Comparison of ENCODE assay signal across 8 cellular contexts in genomic region chr14:101762530-101763101, GRCh38. TPM values are rescaled to one million over a fixed set of nuclear protein-coding genes. Genes with fewer than 3 reads are reported as not detected.
A peak's percentile ranks its signal among the peaks of the same experiment; 100 is the strongest.
DNase-seq lines count a peak whose midpoint lies in the region; ATAC-seq and TF ChIP-seq lines count a peak whose summit lies in the region.

No MANE protein-coding gene starts in this region.

- H3K4me1 Mint-ChIP-seq in activated naive CD4-positive, alpha-beta T cell treated with anti-CD3 and anti-CD28 coated beads for 36 hours (ENCODE audit: low read depth) = peaks cover 50% of the 10 kb centered on the region
- peaks cover 37% of the 10 kb centered on the region for H3K4me1 Mint-ChIP-seq in brain
- no peaks in the 10 kb centered on the region for H3K4me1 Mint-ChIP-seq in type B pancreatic cell (ENCODE audit: unreplicated experiment)

- TF ChIP-seq CTCF in brain (conservative IDR thresholded peaks at IDR 0.05) (no peak), lung (IDR thresholded peaks at IDR 0.05; ENCODE audit: control extremely low read depth, extremely low read depth) (no peak), type B pancreatic cell (conservative IDR thresholded peaks at IDR 0.05) (no peak)

- peak overlapping the region in 1 of 2 donors; percentile 89 for H3K27ac ChIP-seq in lung (ENCODE audit: low read depth in 1 of 2, low read length in 1 of 2)

- intact Hi-C loops in activated naive CD4-positive, alpha-beta T cell treated with anti-CD3 and anti-CD28 coated beads for 36 hours (cut with micrococcal nuclease) = loop anchor here (5.0 kb wide), 2 partner anchors 200 to 555 kb away; partner anchors contain the start of genes DYNC1H1 and ZNF839

- H3K9me3 ChIP-seq in lung (ENCODE audit: control insufficient read depth in 2 of 2, insufficient read depth in 1 of 2, low read length in 1 of 2) = no peaks in the 10 kb centered on the region

- 27 to 29% methylated on average over 4 of the region's 4 CpGs for WGBS in lung, 2 donors

- H3K4me3 ChIP-seq in lung = peak overlapping the region; percentile 82

- peaks cover 2 to 4% of the 10 kb centered on the region in 2 donors for H3K36me3 ChIP-seq in lung (ENCODE audit: control insufficient read depth in 2 of 2, insufficient read depth in 2 of 2, low read length in 2 of 2)

- H3K4me3 Mint-ChIP-seq in activated naive CD4-positive, alpha-beta T cell treated with anti-CD3 and anti-CD28 coated beads for 36 hours = peak overlapping the region; percentile 91
- H3K4me3 Mint-ChIP-seq in brain (peak overlapping the region; percentile 94 to 97 (median 96)), type B pancreatic cell (peak overlapping the region; percentile 93)

- DNase-seq in activated naive CD4-positive, alpha-beta T cell treated with anti-CD3 and anti-CD28 coated beads for 36 hours = no peak
- no peak for DNase-seq in activated naive CD4-positive, alpha-beta T cell treated with Interleukin-2 at 50 U/mL for 16 hours
- DNase-seq in lung (ENCODE audit: low spot score) (no peak), type B pancreatic cell (ENCODE audit: extremely low spot score, unreplicated experiment) (no peak), NCI-H2107 (lab: John Stamatoyannopoulos, UW) (no peak), GM03348 (ENCODE audit: low spot score) (no peak), ureter (ENCODE audit: low spot score) (no peak)

- H3K27me3 ChIP-seq in lung (ENCODE audit: control insufficient read depth, insufficient read depth) = no peaks in the 10 kb centered on the region

- peaks cover 24% of the 10 kb centered on the region for H3K36me3 Mint-ChIP-seq in activated naive CD4-positive, alpha-beta T cell treated with anti-CD3 and anti-CD28 coated beads for 36 hours (ENCODE audit: low read depth)
- H3K36me3 Mint-ChIP-seq in brain = peaks cover 14% of the 10 kb centered on the region
- H3K36me3 Mint-ChIP-seq in type B pancreatic cell = peaks cover 5% of the 10 kb centered on the region

- CTCF ChIA-PET in activated naive CD4-positive, alpha-beta T cell treated with anti-CD3 and anti-CD28 coated beads for 36 hours (lab: Charles Lee) = interaction anchor here (0.7 to 1.2 kb wide), 4 partner anchors 8 to 83 kb away, joined by 3 to 7 read pairs (median 3); no protein-coding TSS in a partner anchor

- peaks cover 0 to 6% of the 10 kb centered on the region in 2 donors for H3K4me1 ChIP-seq in lung (ENCODE audit: control insufficient read depth in 2 of 2, insufficient read depth in 2 of 2, low read length in 2 of 2)

- ATAC-seq in lung (ENCODE audit: insufficient read depth, low FRiP score) = no peak

- H3K27ac Mint-ChIP-seq in activated naive CD4-positive, alpha-beta T cell treated with anti-CD3 and anti-CD28 coated beads for 36 hours = peak overlapping the region; percentile 79
- H3K27ac Mint-ChIP-seq in brain = peak overlapping the region; percentile 72 to 93 (median 85)
- peak overlapping the region; percentile 79 for H3K27ac Mint-ChIP-seq in type B pancreatic cell

- H3K27me3 Mint-ChIP-seq in activated naive CD4-positive, alpha-beta T cell treated with anti-CD3 and anti-CD28 coated beads for 36 hours (ENCODE audit: low read depth) = no peaks in the 10 kb centered on the region
- H3K27me3 Mint-ChIP-seq in brain (peaks cover 11% of the 10 kb centered on the region), type B pancreatic cell (peaks cover 19% of the 10 kb centered on the region)

- no peaks in the 10 kb centered on the region for H3K9me3 Mint-ChIP-seq in activated naive CD4-positive, alpha-beta T cell treated with anti-CD3 and anti-CD28 coated beads for 36 hours
- H3K9me3 Mint-ChIP-seq in brain (peaks cover 0 to 4% (median 0%) of the 10 kb centered on the region in 5 experiments), type B pancreatic cell (no peaks in the 10 kb centered on the region)

RNA-seq across cellular contexts. Expression of gene PPP2R5C, which starts 1.1 kb away (rescaled TPM):
- 100 to 1,000 TPM; 280 to 294 TPM for total RNA-seq in activated naive CD4-positive, alpha-beta T cell treated with anti-CD3 and anti-CD28 coated beads for 36 hours
- polyA plus RNA-seq in brain (ENCODE audit: insufficient read depth, low read depth, low replicate concordance) (69.9 TPM), lung (100 to 1,000 TPM in 1 of 2 donors, 10 to 100 TPM in 1; 66.6 to 104 TPM)
- total RNA-seq in lung (100 to 1,000 TPM; 148 to 180 TPM), type B pancreatic cell (ENCODE audit: low replicate concordance) (99.8 TPM in 2 replicates), ureter (155 TPM)
